Comparison of ENCODE assay signal across 12 cellular contexts in the genomic region with DNA sequence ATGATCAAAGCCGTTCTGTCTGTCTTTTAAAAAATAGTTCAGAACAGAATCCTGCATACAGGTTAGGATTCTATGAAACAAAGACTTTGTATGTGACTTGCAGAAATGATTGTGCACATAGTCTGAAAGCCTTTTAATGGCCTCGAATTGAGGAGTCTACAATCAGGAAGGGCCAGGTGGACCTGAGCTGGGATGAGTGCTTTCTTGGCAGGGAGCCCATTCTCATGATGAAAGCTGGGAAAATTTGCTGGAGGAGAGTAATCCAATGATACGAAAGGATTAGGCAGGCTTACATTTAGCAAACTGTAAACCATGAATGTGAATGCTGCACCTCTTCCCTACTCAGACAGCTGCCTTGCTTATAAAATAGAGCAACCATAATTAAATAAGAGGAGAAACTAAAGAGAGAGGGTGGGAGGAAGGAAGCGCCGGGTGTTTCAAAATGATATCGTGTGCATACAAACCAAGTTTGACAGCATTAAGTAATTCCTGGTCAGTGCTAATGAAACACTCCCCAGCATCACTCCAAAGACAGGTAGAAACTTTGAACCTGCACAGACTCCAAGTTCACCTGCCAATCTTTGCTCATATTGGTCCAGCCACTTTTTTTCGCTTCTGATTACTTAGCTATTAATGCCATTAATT. TPM values are rescaled to one million over a fixed set of nuclear protein-coding genes. Genes with fewer than 3 reads are reported as not detected.
DNase-seq lines count a peak whose midpoint lies in the region; ATAC-seq lines count a peak whose summit lies in the region.
"Had no signal": no experiment of that assay in that cellular context is flagged by ENCODE, and none has a peak within 500 bp of the region (broad histone marks: within the 10 kb centered on the region; RNA-seq: fewer than 3 reads in every experiment).

No MANE protein-coding gene starts in this region.

- H3K27me3 Mint-ChIP-seq in naive thymus-derived CD4-positive, alpha-beta T cell, result peaks cover 0 to 82% (median 0%) of the 10 kb centered on the region in 5 donors
- peaks cover 37% of the 10 kb centered on the region for H3K27me3 Mint-ChIP-seq in activated CD4-positive, alpha-beta T cell treated with anti-CD3 and anti-CD28 coated beads, Interleukin-2, amount 10 ng/mL, durations not matched to agents 7 days and 5 days

- peak overlapping the region; percentile 99 for H3K27ac ChIP-seq in naive thymus-derived CD4-positive, alpha-beta T cell (ENCODE audit: low read depth, low read length)

- no peaks in the 10 kb centered on the region for H3K9me3 ChIP-seq in naive thymus-derived CD4-positive, alpha-beta T cell (ENCODE audit: control insufficient read depth in 2 of 3, low read length in 3 of 3)

- ATAC-seq in naive thymus-derived CD4-positive, alpha-beta T cell, result no peak
- ATAC-seq: activated CD4-positive, alpha-beta T cell treated with anti-CD3 and anti-CD28 coated beads for 36 hours; natural killer cell treated with Interleukin-12 subunit alpha and Interleukin-12 subunit beta and Interleukin-15 and Interleukin-18, amount 100 ng/mL, for 72 hours; Panc1 had no signal

- peaks cover 0 to 6% (median 0%) of the 10 kb centered on the region in 11 donors for H3K9me3 Mint-ChIP-seq in naive thymus-derived CD4-positive, alpha-beta T cell
- H3K9me3 Mint-ChIP-seq in activated CD4-positive, alpha-beta T cell treated with anti-CD3 and anti-CD28 coated beads, Interleukin-2, amount 10 ng/mL, durations not matched to agents 7 days and 5 days, result peaks cover 7% of the 10 kb centered on the region
- H3K9me3 Mint-ChIP-seq: natural killer cell treated with Interleukin-12 subunit alpha and Interleukin-12 subunit beta and Interleukin-15 and Interleukin-18, amount 100 ng/mL, for 72 hours had no signal

- peak overlapping the region in 9 of 10 donors; percentile 18 to 78 (median 63) for H3K4me3 Mint-ChIP-seq in naive thymus-derived CD4-positive, alpha-beta T cell
- H3K4me3 Mint-ChIP-seq in activated CD4-positive, alpha-beta T cell treated with anti-CD3 and anti-CD28 coated beads, Interleukin-2, amount 10 ng/mL, durations not matched to agents 7 days and 5 days, result no peak overlapping the region
- H3K4me3 Mint-ChIP-seq: activated CD4-positive, alpha-beta T cell treated with anti-CD3 and anti-CD28 coated beads for 36 hours; activated naive CD8-positive, alpha-beta T cell treated with anti-CD3 and anti-CD28 coated beads, Interleukin-2, amount 10 ng/mL, durations not matched to agents 7 days and 5 days; natural killer cell treated with Interleukin-12 subunit alpha and Interleukin-12 subunit beta and Interleukin-15 and Interleukin-18, amount 100 ng/mL, for 72 hours had no signal

- H3K36me3 ChIP-seq in naive thymus-derived CD4-positive, alpha-beta T cell (ENCODE audit: control insufficient read depth in 2 of 3, insufficient read depth in 3 of 3, low read length in 3 of 3), result no peaks in the 10 kb centered on the region

- no peaks in the 10 kb centered on the region for H3K27me3 ChIP-seq in naive thymus-derived CD4-positive, alpha-beta T cell (ENCODE audit: control insufficient read depth in 2 of 2, insufficient read depth in 2 of 2, low read length in 2 of 2)

- DNase-seq in DMS79 treated with DMSO at 0.1 percent for 48 hours (lab: John Stamatoyannopoulos, UW) (peak; percentile 98), NCI-H2081 treated with DMSO at 0.1 percent for 48 hours (lab: John Stamatoyannopoulos, UW) (peak; percentile 93), SHP77 treated with DMSO at 0.1 percent for 48 hours (lab: John Stamatoyannopoulos, UW) (peak; percentile 54), KG1 (lab: John Stamatoyannopoulos, UW) (no peak), iPS-NIHi11 (ENCODE audit: low spot score) (no peak), CD1c-positive myeloid dendritic cell (ENCODE audit: extremely low spot score) (no peak)
- DNase-seq in naive thymus-derived CD4-positive, alpha-beta T cell, result no peak
- DNase-seq in activated CD4-positive, alpha-beta T cell treated with anti-CD3 and anti-CD28 coated beads, Interleukin-2, amount 10 ng/mL, durations not matched to agents 7 days and 5 days, result no peak
- DNase-seq: activated CD4-positive, alpha-beta T cell treated with anti-CD3 and anti-CD28 coated beads for 36 hours; activated naive CD8-positive, alpha-beta T cell treated with anti-CD3 and anti-CD28 coated beads, Interleukin-2, amount 10 ng/mL, durations not matched to agents 7 days and 5 days had no signal

- peaks cover 38 to 57% of the 10 kb centered on the region in 2 donors for H3K4me1 ChIP-seq in naive thymus-derived CD4-positive, alpha-beta T cell (ENCODE audit: control insufficient read depth in 2 of 2, insufficient read depth in 2 of 2, low read length in 2 of 2)

- intact Hi-C loops in naive thymus-derived CD4-positive, alpha-beta T cell (cut with micrococcal nuclease), result no loop called here

- CTCF ChIA-PET in naive thymus-derived CD4-positive, alpha-beta T cell (lab: Charles Lee), result interaction anchor here (0.7 to 1.0 kb wide), 2 partner anchors 13 to 96 kb away, joined by 3 read pairs; no protein-coding TSS in a partner anchor
- CTCF ChIA-PET in activated CD4-positive, alpha-beta T cell treated with anti-CD3 and anti-CD28 coated beads, Interleukin-2, amount 10 ng/mL, durations not matched to agents 7 days and 5 days (lab: Charles Lee), result no interaction called here

- peaks cover 37 to 85% (median 70%) of the 10 kb centered on the region in 7 donors for H3K4me1 Mint-ChIP-seq in naive thymus-derived CD4-positive, alpha-beta T cell
- peaks cover 42% of the 10 kb centered on the region for H3K4me1 Mint-ChIP-seq in activated CD4-positive, alpha-beta T cell treated with anti-CD3 and anti-CD28 coated beads, Interleukin-2, amount 10 ng/mL, durations not matched to agents 7 days and 5 days

- H3K27ac Mint-ChIP-seq in naive thymus-derived CD4-positive, alpha-beta T cell, result peak overlapping the region in 8 of 9 donors; percentile 66 to 100 (median 99)
- H3K27ac Mint-ChIP-seq in activated CD4-positive, alpha-beta T cell treated with anti-CD3 and anti-CD28 coated beads, Interleukin-2, amount 10 ng/mL, durations not matched to agents 7 days and 5 days, result no peak overlapping the region
- H3K27ac Mint-ChIP-seq: activated CD4-positive, alpha-beta T cell treated with anti-CD3 and anti-CD28 coated beads for 36 hours; activated naive CD8-positive, alpha-beta T cell treated with anti-CD3 and anti-CD28 coated beads, Interleukin-2, amount 10 ng/mL, durations not matched to agents 7 days and 5 days had no signal

- peaks cover 0 to 17% (median 0%) of the 10 kb centered on the region in 5 donors for H3K36me3 Mint-ChIP-seq in naive thymus-derived CD4-positive, alpha-beta T cell
- peaks cover 9% of the 10 kb centered on the region for H3K36me3 Mint-ChIP-seq in activated CD4-positive, alpha-beta T cell treated with anti-CD3 and anti-CD28 coated beads, Interleukin-2, amount 10 ng/mL, durations not matched to agents 7 days and 5 days (ENCODE audit: low read depth)
- H3K36me3 Mint-ChIP-seq: natural killer cell treated with Interleukin-12 subunit alpha and Interleukin-12 subunit beta and Interleukin-15 and Interleukin-18, amount 100 ng/mL, for 72 hours had no signal

- no peak overlapping the region for H3K4me3 ChIP-seq in naive thymus-derived CD4-positive, alpha-beta T cell (ENCODE audit: low read length)

- POLR2A ChIA-PET in naive thymus-derived CD4-positive, alpha-beta T cell (lab: Charles Lee), result interaction anchor here (0.7 to 5.6 kb wide), 7 partner anchors 11 to 181 kb away, joined by 3 to 59 read pairs (median 4); a partner anchor contains a TSS
- POLR2A ChIA-PET in activated CD4-positive, alpha-beta T cell treated with anti-CD3 and anti-CD28 coated beads, Interleukin-2, amount 10 ng/mL, durations not matched to agents 7 days and 5 days (lab: Charles Lee), result no interaction called here

RNA-seq across cellular contexts. Expression of a gene that starts 23.7 kb away (rescaled TPM):
- 1,000 to 10,000 TPM in 1 of 5 experiments, 100 to 1,000 TPM in 4; 239 to 1,323 (median 255) TPM for total RNA-seq in naive thymus-derived CD4-positive, alpha-beta T cell
- polyA plus RNA-seq in naive thymus-derived CD4-positive, alpha-beta T cell, result 100 to 1,000 TPM; 368 to 502 TPM
- 100 to 1,000 TPM; 147 to 169 TPM for total RNA-seq in activated CD4-positive, alpha-beta T cell treated with anti-CD3 and anti-CD28 coated beads, Interleukin-2, amount 10 ng/mL, durations not matched to agents 7 days and 5 days

Comparison
In these comparisons a context has a peak if more than half of its experiments do, and no peak if none do; other contexts are left out.
1. DNase-seq: peak in DMS79 treated with DMSO at 0.1 percent for 48 hours (single experiment), NCI-H2081 treated with DMSO at 0.1 percent for 48 hours (single experiment) and SHP77 treated with DMSO at 0.1 percent for 48 hours (single experiment); none in naive thymus-derived CD4-positive, alpha-beta T cell (0 of 9), KG1 (single experiment), iPS-NIHi11 (single experiment), activated CD4-positive, alpha-beta T cell treated with anti-CD3 and anti-CD28 coated beads, Interleukin-2, amount 10 ng/mL, durations not matched to agents 7 days and 5 days (single experiment) and CD1c-positive myeloid dendritic cell (single experiment).